ENCODE assay signal across 1 cellular context in the genomic region with DNA sequence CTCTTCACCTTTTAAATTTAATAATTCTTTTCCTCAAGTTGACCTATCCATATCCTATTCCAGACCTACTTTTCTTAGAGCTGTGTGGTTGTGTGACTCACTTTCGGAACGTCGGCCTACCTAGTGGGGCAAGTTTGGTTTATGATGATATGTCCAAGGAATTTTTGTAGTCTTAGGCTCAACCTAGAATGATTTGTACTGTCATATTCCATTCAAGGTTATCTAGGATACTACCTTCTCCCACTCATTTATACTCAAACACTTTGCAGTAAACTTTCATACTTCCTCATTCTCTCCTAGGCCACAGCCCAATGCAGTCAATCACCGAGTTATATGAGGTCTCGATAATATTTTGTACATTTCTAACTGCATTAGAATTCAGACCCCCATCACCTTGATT.
TF ChIP-seq lines count a peak whose summit lies in the region.

No MANE protein-coding gene starts in this region.

TF ChIP-seq in HCT116, 20 proteins besides CTCF, POLR2A, EP300 and RAD21:
- no peak for TF ChIP-seq EGR1 (IDR thresholded peaks at IDR 0.05; ENCODE audit: low read depth)
- TF ChIP-seq CBX3 (IDR thresholded peaks at IDR 0.05; ENCODE audit: low read depth), result no peak
- TF ChIP-seq SP1 (IDR thresholded peaks at IDR 0.05; ENCODE audit: low read depth), result 0 out of 2 replicates have a peak, but pooled peaks have one; percentile 13
- TF ChIP-seq JUND (IDR thresholded peaks at IDR 0.05), result 0 out of 2 replicates have a peak, but pooled peaks have one; percentile 12
- no peak for TF ChIP-seq ELF1 (IDR thresholded peaks at IDR 0.05; ENCODE audit: borderline replicate concordance, low read depth)
- no peak for TF ChIP-seq EZH2phosphoT487 (IDR thresholded peaks at IDR 0.05; ENCODE audit: borderline replicate concordance)
TF ChIP-seq in HCT116: peak in this region for 2.
